8 cellular contexts compared by ENCODE assay signal in the genomic region with DNA sequence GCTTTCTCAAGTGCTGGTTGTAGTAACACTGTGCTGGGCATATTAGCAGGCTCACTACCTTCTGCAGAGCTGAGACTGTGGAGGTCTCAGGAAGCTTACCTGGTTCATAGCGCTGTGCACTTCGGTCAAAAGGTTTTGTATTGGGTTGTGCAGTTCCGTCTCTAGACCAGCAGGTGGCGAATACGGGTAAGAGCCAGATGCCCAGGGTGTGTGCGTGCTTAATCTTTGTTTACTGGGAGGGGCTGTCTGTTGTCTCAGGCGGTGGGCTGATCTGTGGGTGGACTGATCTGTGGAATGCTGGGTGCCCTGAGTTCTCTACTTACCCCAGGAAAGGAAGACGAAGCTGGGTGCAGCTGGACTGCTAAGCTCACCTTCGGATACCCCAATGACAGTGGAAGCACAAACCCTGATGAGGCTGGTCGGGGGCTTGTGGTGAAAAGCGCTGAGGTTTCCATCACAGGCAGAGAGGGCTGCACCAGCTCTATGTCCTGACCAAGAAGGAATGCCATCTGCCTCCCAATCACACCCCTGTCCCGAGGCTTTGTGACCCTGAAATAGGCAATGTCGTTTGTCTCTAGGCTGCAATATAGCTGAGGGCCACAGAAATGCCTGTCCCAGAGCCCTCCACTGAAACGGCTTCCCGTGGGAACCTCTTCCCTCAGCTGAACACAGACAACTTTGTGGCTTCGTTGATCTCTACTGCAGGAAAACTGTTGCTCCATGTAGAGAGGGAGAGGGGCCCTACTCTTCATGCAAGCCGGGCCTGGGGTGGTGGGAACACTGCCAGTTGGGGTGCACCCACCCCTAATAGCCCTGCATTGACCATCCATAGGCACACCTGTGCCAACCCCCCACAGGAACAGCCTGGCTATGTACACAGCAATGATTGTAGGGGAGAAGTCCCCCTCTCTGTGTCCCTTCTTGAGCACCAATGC.
DNase-seq lines count a peak whose midpoint lies in the region; ATAC-seq and FAIRE-seq lines count a peak whose summit lies in the region.

No MANE protein-coding gene starts in this region.

- ATAC-seq in GM19351 (IDR thresholded peaks at IDR 0.05; ENCODE audit: unreplicated experiment), result peak; percentile 94

- no peaks in the 10 kb centered on the region for H3K27me3 ChIP-seq in mucosa of stomach (ENCODE audit: control insufficient read depth, insufficient read depth, low read length)

- peak; percentile 54 for FAIRE-seq in HTR-8/SVneo (lab: Jason Lieb, UNC)

- H3K4me1 ChIP-seq in mucosa of stomach (ENCODE audit: control insufficient read depth, insufficient read depth, low read length), result peaks cover 15% of the 10 kb centered on the region

- H3K9ac ChIP-seq in mucosa of stomach (ENCODE audit: low read length), result peak overlapping the region; percentile 1

- no peaks in the 10 kb centered on the region for H3K9me3 ChIP-seq in mucosa of stomach (ENCODE audit: control insufficient read depth, low read length)

- no peaks in the 10 kb centered on the region for H3K36me3 ChIP-seq in mucosa of stomach (ENCODE audit: control insufficient read depth, insufficient read depth, low read length)

- no peak overlapping the region for H3K4me3 ChIP-seq in mucosa of stomach (ENCODE audit: low read length)

- DNase-seq in C1 segment of cervical spinal cord (lab: John Stamatoyannopoulos, UW) (peak in 8 of 14 donors; percentile 5 to 43 (median 19)), HTR-8/SVneo (ENCODE audit: insufficient read length, low spot score) (peak; percentile 75), NOMO-1 treated with dmso at 0.1 percent for 144 hours (lab: John Stamatoyannopoulos, UW; ENCODE audit: unreplicated experiment) (peak; percentile 80), epidermal melanocyte (ENCODE audit: insufficient read length, low spot score) (peak; percentile 38)
- DNase-seq in activated CD8-positive, alpha-beta memory T cell treated with anti-CD3 and anti-CD28 coated beads, Interleukin-2, amount 50 U/mL, for 24 hours (ENCODE audit: extremely low read depth), result peak; percentile 25
- DNase-seq in stimulated activated CD8-positive, alpha-beta memory T cell treated with anti-CD3 and anti-CD28 coated beads, Interleukin-4, amount 100 ng/mL, for 24 hours (ENCODE audit: low read depth), result peak; percentile 38

Comparison
In these comparisons a context has a peak if more than half of its experiments do, and no peak if none do; other contexts are left out.
1. DNase-seq: peak in every context shown above with its lines; median percentile 80 in NOMO-1 treated with dmso at 0.1 percent for 144 hours; 75 in HTR-8/SVneo; 38 in epidermal melanocyte; 38 in stimulated activated CD8-positive, alpha-beta memory T cell treated with anti-CD3 and anti-CD28 coated beads, Interleukin-4, amount 100 ng/mL, for 24 hours; 25 in activated CD8-positive, alpha-beta memory T cell treated with anti-CD3 and anti-CD28 coated beads, Interleukin-2, amount 50 U/mL, for 24 hours; 19 in C1 segment of cervical spinal cord.